Comparison of ENCODE assay signal across 20 cellular contexts in the genomic region with DNA sequence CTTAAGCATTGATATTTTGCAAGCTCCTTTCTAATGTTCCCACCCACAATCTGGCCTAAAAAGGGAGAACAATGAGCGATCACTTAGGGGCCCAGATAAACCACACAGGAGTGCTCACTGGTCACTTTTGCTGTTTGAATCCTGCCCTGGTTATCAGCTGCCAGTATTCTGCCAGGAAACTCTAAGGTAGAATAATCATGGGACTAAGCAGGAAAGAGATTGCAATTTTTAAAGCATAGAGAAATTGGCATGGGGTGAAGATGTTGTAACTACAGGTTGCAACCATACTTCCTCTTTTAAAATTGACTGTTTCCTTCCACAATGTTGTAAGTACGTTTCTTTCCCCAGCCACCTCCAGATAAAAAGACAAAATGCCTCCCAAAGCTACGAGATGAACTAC.
DNase-seq lines count a peak whose midpoint lies in the region; ATAC-seq and TF ChIP-seq lines count a peak whose summit lies in the region.
"Had no signal": no experiment of that assay in that cellular context is flagged by ENCODE, and none has a peak within 500 bp of the region (broad histone marks: within the 10 kb centered on the region; RNA-seq: fewer than 3 reads in every experiment).

No MANE protein-coding gene starts in this region.

- ATAC-seq in GM23338 (no peak), HG03571 (IDR thresholded peaks at IDR 0.05; ENCODE audit: unreplicated experiment) (no peak), HG03097 (IDR thresholded peaks at IDR 0.05; ENCODE audit: low FRiP score, unreplicated experiment) (no peak)
- no peak for ATAC-seq in CD8-positive, alpha-beta T cell
- ATAC-seq: activated naive CD4-positive, alpha-beta T cell treated with anti-CD3 and anti-CD28 coated beads, Interleukin-2, amount 50 U/mL, for 72 hours had no signal

- H4K20me1 ChIP-seq in GM23338 (replicated peaks; ENCODE audit: insufficient read depth) (no peaks in the 10 kb centered on the region), neural progenitor cell (ENCODE audit: low read depth) (no peaks in the 10 kb centered on the region)

- intact Hi-C loops in CD8-positive, alpha-beta T cell (cut with DNase I, micrococcal nuclease), result no loop called here

- no peak overlapping the region for H3K27ac ChIP-seq in GM23338 (ENCODE audit: low read depth)
- no peak overlapping the region for H3K27ac ChIP-seq in neural progenitor cell
- no peak overlapping the region for H3K27ac ChIP-seq in CD8-positive, alpha-beta T cell (ENCODE audit: low read depth, low read length)
- H3K27ac ChIP-seq: ascending aorta, Peyer's patch, SJSA1, tibial artery had no signal

- no peaks in the 10 kb centered on the region for H3K36me3 ChIP-seq in GM23338 (ENCODE audit: insufficient read depth)
- H3K36me3 ChIP-seq in neural progenitor cell, result no peaks in the 10 kb centered on the region
- H3K36me3 ChIP-seq in CD8-positive, alpha-beta T cell (ENCODE audit: insufficient read depth, low read length), result no peaks in the 10 kb centered on the region
- H3K36me3 ChIP-seq: ascending aorta, Peyer's patch, SJSA1, tibial artery had no signal

- DNase-seq in GM23338 (ENCODE audit: low spot score) (no peak), NOMO-1 (lab: John Stamatoyannopoulos, UW; ENCODE audit: unreplicated experiment in 2 of 2) (peak; percentile 74 to 95), choroid plexus epithelial cell (ENCODE audit: low read depth) (peak; percentile 12), neural progenitor cell (ENCODE audit: low spot score) (no peak), NCI-H2171 (lab: John Stamatoyannopoulos, UW) (no peak)
- no peak for DNase-seq in CD8-positive, alpha-beta T cell
- DNase-seq: DND-41; NCI-H146; NCI-H526 treated with DMSO at 0.1 percent for 48 hours; nucleus accumbens; Peyer's patch; stimulated activated CD4-positive, alpha-beta T cell treated with anti-CD3 and anti-CD28 coated beads, Interleukin-4, amount 100 ng/mL, for 24 hours; tibial artery had no signal

- H3K27me3 Mint-ChIP-seq in GM23338 (ENCODE audit: insufficient read depth, low read depth, poor library complexity), result peaks cover 1% of the 10 kb centered on the region
- H3K27me3 Mint-ChIP-seq in neural progenitor cell (ENCODE audit: insufficient read depth, low read depth), result no peaks in the 10 kb centered on the region
- H3K27me3 Mint-ChIP-seq in CD8-positive, alpha-beta T cell (ENCODE audit: low read depth), result no peaks in the 10 kb centered on the region
- H3K27me3 Mint-ChIP-seq: stimulated activated naive CD8-positive, alpha-beta T cell treated with anti-CD3 and anti-CD28 coated beads, Interleukin-15, Interleukin-2, amounts not matched to agents 100 ng/mL and 50 ng/mL, for 24 hours had no signal

- H3K9me2 ChIP-seq in GM23338 (ENCODE audit: insufficient read depth), result no peaks in the 10 kb centered on the region

- H3K27ac Mint-ChIP-seq in GM23338 (peak overlapping the region; percentile 22; the same call in 1 of the 2 replicates), neural progenitor cell (peak overlapping the region; percentile 68)
- H3K27ac Mint-ChIP-seq in CD8-positive, alpha-beta T cell, result no peak overlapping the region
- H3K27ac Mint-ChIP-seq: activated naive CD4-positive, alpha-beta T cell treated with anti-CD3 and anti-CD28 coated beads, Interleukin-2, amount 50 U/mL, for 72 hours; stimulated activated naive CD8-positive, alpha-beta T cell treated with anti-CD3 and anti-CD28 coated beads, Interleukin-15, Interleukin-2, amounts not matched to agents 100 ng/mL and 50 ng/mL, for 24 hours; WTC11 had no signal

- peaks cover 5% of the 10 kb centered on the region; the same call in 2 of the 3 replicates for H3K9me3 Mint-ChIP-seq in GM23338
- H3K9me3 Mint-ChIP-seq in neural progenitor cell, result peaks cover 6% of the 10 kb centered on the region
- H3K9me3 Mint-ChIP-seq in CD8-positive, alpha-beta T cell, result peaks cover 7% of the 10 kb centered on the region

- H3K9me3 ChIP-seq in neural progenitor cell (ENCODE audit: low read depth), result no peaks in the 10 kb centered on the region
- H3K9me3 ChIP-seq in CD8-positive, alpha-beta T cell (ENCODE audit: low read length), result no peaks in the 10 kb centered on the region
- H3K9me3 ChIP-seq: Peyer's patch, SJSA1, tibial artery had no signal

- H3K4me3 Mint-ChIP-seq in GM23338 (no peak overlapping the region), neural progenitor cell (no peak overlapping the region)
- H3K4me3 Mint-ChIP-seq in CD8-positive, alpha-beta T cell, result no peak overlapping the region
- H3K4me3 Mint-ChIP-seq: stimulated activated naive CD8-positive, alpha-beta T cell treated with anti-CD3 and anti-CD28 coated beads, Interleukin-15, Interleukin-2, amounts not matched to agents 100 ng/mL and 50 ng/mL, for 24 hours; WTC11 had no signal

- no peaks in the 10 kb centered on the region for H3F3A ChIP-seq in GM23338 (replicated peaks; ENCODE audit: low read depth)
- H3F3A ChIP-seq in neural progenitor cell (ENCODE audit: low read depth), result no peaks in the 10 kb centered on the region

- H3K4me3 ChIP-seq in GM23338, result no peak overlapping the region
- no peak overlapping the region for H3K4me3 ChIP-seq in choroid plexus epithelial cell (ENCODE audit: low read depth, low read length)
- no peak overlapping the region for H3K4me3 ChIP-seq in neural progenitor cell
- H3K4me3 ChIP-seq in CD8-positive, alpha-beta T cell (ENCODE audit: low read depth, low read length), result no peak overlapping the region
- H3K4me3 ChIP-seq: ascending aorta, Peyer's patch, SJSA1, tibial artery had no signal

- H2AFZ ChIP-seq in GM23338, result peak overlapping the region; percentile 35; the same call in 1 of the 2 replicates
- peak overlapping the region; percentile 94 for H2AFZ ChIP-seq in neural progenitor cell (replicated peaks)

- H3K4me2 ChIP-seq in GM23338, result no peak overlapping the region
- H3K4me2 ChIP-seq in neural progenitor cell, result peak overlapping the region; percentile 19

- H3K4me1 Mint-ChIP-seq in GM23338 (peaks cover 20% of the 10 kb centered on the region; the same call in 2 of the 3 replicates), neural progenitor cell (peaks cover 29% of the 10 kb centered on the region)
- no peaks in the 10 kb centered on the region for H3K4me1 Mint-ChIP-seq in CD8-positive, alpha-beta T cell (ENCODE audit: low read depth)

- H3K9ac ChIP-seq in neural progenitor cell, result no peak overlapping the region

- no peaks in the 10 kb centered on the region for H3K79me2 ChIP-seq in GM23338 (replicated peaks; ENCODE audit: insufficient read depth)
- no peaks in the 10 kb centered on the region for H3K79me2 ChIP-seq in neural progenitor cell (ENCODE audit: low read depth)

- TF ChIP-seq CTCF in GM23338 (conservative IDR thresholded peaks at IDR 0.05; ENCODE audit: low read depth in 2 of 2) (no peak), choroid plexus epithelial cell (conservative IDR thresholded peaks at IDR 0.05; ENCODE audit: low read depth, low read length) (no peak), neural progenitor cell (IDR thresholded peaks at IDR 0.05) (no peak)
- TF ChIP-seq CTCF in CD8-positive, alpha-beta T cell (IDR thresholded peaks at IDR 0.05), result no peak

- H3K27me3 ChIP-seq in GM23338 (ENCODE audit: insufficient read depth), result no peaks in the 10 kb centered on the region
- no peaks in the 10 kb centered on the region for H3K27me3 ChIP-seq in neural progenitor cell
- H3K27me3 ChIP-seq in CD8-positive, alpha-beta T cell (ENCODE audit: insufficient read depth, low read length), result no peaks in the 10 kb centered on the region
- H3K27me3 ChIP-seq: ascending aorta, Peyer's patch, SJSA1, tibial artery had no signal

- peaks cover 5% of the 10 kb centered on the region for H3K36me3 Mint-ChIP-seq in GM23338 (ENCODE audit: low read depth)
- peaks cover 1% of the 10 kb centered on the region for H3K36me3 Mint-ChIP-seq in neural progenitor cell
- H3K36me3 Mint-ChIP-seq in CD8-positive, alpha-beta T cell, result no peaks in the 10 kb centered on the region

- CTCF ChIA-PET in CD8-positive, alpha-beta T cell (lab: Charles Lee), result no interaction called here

- POLR2A ChIA-PET in CD8-positive, alpha-beta T cell (lab: Charles Lee), result no interaction called here

- peaks cover 10% of the 10 kb centered on the region for H3K4me1 ChIP-seq in GM23338 (ENCODE audit: insufficient read depth)
- H3K4me1 ChIP-seq in neural progenitor cell, result peaks cover 22% of the 10 kb centered on the region
- no peaks in the 10 kb centered on the region for H3K4me1 ChIP-seq in CD8-positive, alpha-beta T cell (ENCODE audit: insufficient read depth, low read length)
- H3K4me1 ChIP-seq: Peyer's patch, tibial artery had no signal

TF ChIP-seq in GM23338, 12 proteins besides CTCF, POLR2A, EP300 and RAD21:
- no peak for TF ChIP-seq ZNF331 (CRISPR knock-in tag; IDR thresholded peaks at IDR 0.05; ENCODE audit: low read depth)

Comparison
In these comparisons a context has a peak if more than half of its experiments do, and no peak if none do; other contexts are left out.
1. DNase-seq: peak in NOMO-1 (2 of 2) and choroid plexus epithelial cell (single experiment); none in GM23338 (single experiment), neural progenitor cell (single experiment), CD8-positive, alpha-beta T cell (0 of 7) and NCI-H2171 (single experiment).